In the genomic region with DNA sequence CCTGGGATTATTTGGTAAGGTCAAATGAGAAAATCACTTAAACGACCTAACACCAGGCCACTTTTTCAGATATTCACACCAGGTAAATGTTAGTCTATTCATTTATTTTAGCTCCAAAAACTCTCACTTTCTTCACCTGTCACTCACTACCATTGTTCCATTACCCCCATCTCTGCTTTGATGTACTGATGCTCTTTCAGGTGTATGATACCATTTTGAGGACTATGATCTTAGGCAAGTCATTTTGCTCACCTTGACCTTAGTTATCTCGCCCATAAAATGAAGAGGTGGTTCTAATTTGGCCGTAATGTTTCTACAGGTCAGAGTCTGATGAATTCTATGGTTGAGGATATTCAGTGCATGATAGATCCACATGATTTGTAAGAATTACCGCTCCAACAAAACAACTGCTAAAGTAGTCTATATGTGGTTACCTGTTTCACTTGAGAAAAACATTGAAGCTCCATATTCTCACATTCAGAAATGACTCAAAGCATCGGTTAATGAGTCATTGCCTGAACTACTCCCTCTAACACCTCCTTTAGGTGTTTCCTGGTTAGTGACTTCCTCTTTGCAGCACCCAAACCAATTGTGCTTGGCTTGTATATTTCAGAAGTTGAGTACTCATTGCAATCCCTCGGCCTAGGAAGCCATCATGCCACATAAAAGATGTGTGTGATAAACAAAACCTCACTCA, we compare ENCODE assay signal across 9 cellular contexts. TPM values are rescaled to one million over a fixed set of nuclear protein-coding genes. Genes with fewer than 3 reads are reported as not detected.
A peak's percentile ranks its signal among the peaks of the same experiment; 100 is the strongest.
DNase-seq lines count a peak whose midpoint lies in the region; ATAC-seq and TF ChIP-seq lines count a peak whose summit lies in the region.
"Had no signal": no experiment of that assay in that cellular context is flagged by ENCODE, and none has a peak within 500 bp of the region (broad histone marks: within the 10 kb centered on the region; RNA-seq: fewer than 3 reads in every experiment).

No MANE protein-coding gene starts in this region.

- H3K27me3 ChIP-seq in tibial artery: no peaks in the 10 kb centered on the region
- no peaks in the 10 kb centered on the region for H3K27me3 ChIP-seq in gastroesophageal sphincter

- no peaks in the 10 kb centered on the region for H3K9me3 ChIP-seq in tibial artery
- H3K9me3 ChIP-seq in gastroesophageal sphincter: no peaks in the 10 kb centered on the region

- no peak for TF ChIP-seq EP300 in gastroesophageal sphincter (IDR thresholded peaks at IDR 0.05)

- H3K27ac ChIP-seq in tibial artery (no peak overlapping the region), gastroesophageal sphincter (no peak overlapping the region)

- intact Hi-C loops in tibial artery (cut with DNase I; ENCODE audit: low total_unique reads): no loop called here

- peaks cover 5 to 45% of the 10 kb centered on the region in 2 donors for H3K36me3 Mint-ChIP-seq in activated naive CD4-positive, alpha-beta T cell treated with anti-CD3 and anti-CD28 coated beads, Interleukin-2, amount 50 U/mL, for 72 hours

- peaks cover 4 to 11% of the 10 kb centered on the region in 2 donors for H3K9me3 Mint-ChIP-seq in activated naive CD4-positive, alpha-beta T cell treated with anti-CD3 and anti-CD28 coated beads, Interleukin-2, amount 50 U/mL, for 72 hours

- DNase-seq in NOMO-1 treated with dmso at 0.1 percent for 144 hours (lab: John Stamatoyannopoulos, UW; ENCODE audit: unreplicated experiment) (peak; percentile 66), tibial artery (no peak), NCI-H2081 treated with DMSO at 0.1 percent for 48 hours (lab: John Stamatoyannopoulos, UW) (no peak)
- peak; percentile 59 for DNase-seq in activated naive CD4-positive, alpha-beta T cell treated with anti-CD3 and anti-CD28 coated beads, Interleukin-2, amount 50 U/mL, for 72 hours (ENCODE audit: low spot score in 2 of 2)
- DNase-seq in stimulated activated CD4-positive, alpha-beta T cell treated with anti-CD3 and anti-CD28 coated beads, TNF-alpha, amount 100 ng/mL, for 24 hours (ENCODE audit: low read depth in 3 of 3): peak; percentile 17 to 27 (median 27)
- DNase-seq: IMR-90 had no signal

- TF ChIP-seq CTCF in tibial artery (IDR thresholded peaks at IDR 0.05) (no peak), gastroesophageal sphincter (IDR thresholded peaks at IDR 0.05) (no peak)

- H3K4me1 ChIP-seq in tibial artery (no peaks in the 10 kb centered on the region), gastroesophageal sphincter (no peaks in the 10 kb centered on the region)

- H3K36me3 ChIP-seq in tibial artery (no peaks in the 10 kb centered on the region), gastroesophageal sphincter (no peaks in the 10 kb centered on the region)

- ATAC-seq in GM18511 (IDR thresholded peaks at IDR 0.05; ENCODE audit: unreplicated experiment): peak; percentile 98
- ATAC-seq in HG02759 (IDR thresholded peaks at IDR 0.05; ENCODE audit: unreplicated experiment): peak; percentile 97
- ATAC-seq in activated naive CD4-positive, alpha-beta T cell treated with anti-CD3 and anti-CD28 coated beads, Interleukin-2, amount 50 U/mL, for 72 hours: peak; percentile 92 to 97
- no peak for ATAC-seq in gastroesophageal sphincter

- TF ChIP-seq POLR2A in gastroesophageal sphincter (IDR thresholded peaks at IDR 0.05): no peak

- H3K27ac Mint-ChIP-seq in activated naive CD4-positive, alpha-beta T cell treated with anti-CD3 and anti-CD28 coated beads, Interleukin-2, amount 50 U/mL, for 72 hours: peak overlapping the region; percentile 97 to 98

- WGBS in gastroesophageal sphincter (ENCODE audit: low coverage in 1 of 2), 2 donors: 70 to 81% methylated on average over 6 of the region's 6 CpGs

- H3K4me3 ChIP-seq in tibial artery (no peak overlapping the region), gastroesophageal sphincter (no peak overlapping the region)

RNA-seq across cellular contexts. Expression of gene DTHD1, which starts 4.5 kb away (rescaled TPM):
- total RNA-seq in activated naive CD4-positive, alpha-beta T cell treated with anti-CD3 and anti-CD28 coated beads, Interleukin-2, amount 50 U/mL, for 72 hours: 1 to 10 TPM in 1 of 2 donors, under 1 TPM in 1; 0.20 to 3.6 TPM
- total RNA-seq in gastroesophageal sphincter: under 1 TPM in 2 of 4 donors, not detected in 2; 0.15 to 0.81 TPM
- total RNA-seq: IMR-90 had no signal

RNA-seq across cellular contexts. Expression of gene ARAP2, which starts 41.6 kb away (rescaled TPM):
- total RNA-seq in activated naive CD4-positive, alpha-beta T cell treated with anti-CD3 and anti-CD28 coated beads, Interleukin-2, amount 50 U/mL, for 72 hours: 10 to 100 TPM; 24.5 to 90.8 TPM
- 10 to 100 TPM; 12.4 to 23.4 (median 14.4) TPM for total RNA-seq in gastroesophageal sphincter

Comparison
In these comparisons a context has a peak if more than half of its experiments do, and no peak if none do; other contexts are left out.
1. DNase-seq: peak in NOMO-1 treated with dmso at 0.1 percent for 144 hours (single experiment), activated naive CD4-positive, alpha-beta T cell treated with anti-CD3 and anti-CD28 coated beads, Interleukin-2, amount 50 U/mL, for 72 hours (2 of 2) and stimulated activated CD4-positive, alpha-beta T cell treated with anti-CD3 and anti-CD28 coated beads, TNF-alpha, amount 100 ng/mL, for 24 hours (3 of 3); none in tibial artery (0 of 2) and NCI-H2081 treated with DMSO at 0.1 percent for 48 hours (single experiment).